16 cellular contexts compared by ENCODE assay signal in genomic region chr1:180917306-180918065, GRCh38. TPM values are rescaled to one million over a fixed set of nuclear protein-coding genes. Genes with fewer than 3 reads are reported as not detected.
DNase-seq lines count a peak whose midpoint lies in the region; ATAC-seq and TF ChIP-seq lines count a peak whose summit lies in the region.
"Had no signal": no experiment of that assay in that cellular context is flagged by ENCODE, and none has a peak within 500 bp of the region (broad histone marks: within the 10 kb centered on the region; RNA-seq: fewer than 3 reads in every experiment).

No MANE protein-coding gene starts in this region.

- no peak for ATAC-seq in foreskin keratinocyte
- ATAC-seq in HG02759 (IDR thresholded peaks at IDR 0.05; ENCODE audit: unreplicated experiment) = no peak
- ATAC-seq: stimulated activated effector memory CD8-positive, alpha-beta T cell treated with anti-CD3 and anti-CD28 coated beads, Interleukin-12 subunit alpha, Interleukin-12 subunit beta, amount 100 ng/mL, for 72 hours had no signal

- DNase-seq in AG04449 (ENCODE audit: low read depth, low spot score) = no peak
- peak; percentile 80 for DNase-seq in H7
- peak; percentile 40 for DNase-seq in RPMI8226
- peak; percentile 15 to 52 for DNase-seq in foreskin keratinocyte
- no peak for DNase-seq in mucosa of gallbladder (ENCODE audit: low spot score)
- no peak for DNase-seq in T-helper 1 cell
- no peak for DNase-seq in stimulated activated CD4-positive, alpha-beta T cell treated with anti-CD3 and anti-CD28 coated beads, Interleukin-4, amount 100 ng/mL, for 1 hour
- DNase-seq: activated CD4-positive, alpha-beta T cell treated with anti-CD3 and anti-CD28 coated beads, Interleukin-2, amount 50 U/mL, for 48 hours; activated gamma-delta T cell; mammary epithelial cell; NCI-H1436; stimulated activated CD4-positive, alpha-beta T cell treated with anti-CD3 and anti-CD28 coated beads, Interleukin-2, amount 100 ng/mL, for 24 hours had no signal

- H3K27me3 ChIP-seq in H7 (ENCODE audit: control insufficient read depth, insufficient read depth, low read length) (peaks cover 17% of the 10 kb centered on the region), foreskin keratinocyte (no peaks in the 10 kb centered on the region)

- H3K4me3 ChIP-seq in AG04449 (ENCODE audit: low read depth, low read length) (no peak overlapping the region), H7 (ENCODE audit: insufficient read depth, low read depth, low read length) (no peak overlapping the region)

- no peak overlapping the region for H3K27ac ChIP-seq in foreskin keratinocyte
- H3K27ac ChIP-seq: epithelial cell of prostate had no signal

- POLR2A ChIA-PET in AG04449 (lab: Yijun Ruan, JAX) = no interaction called here

- no peaks in the 10 kb centered on the region for H3K4me1 ChIP-seq in foreskin keratinocyte

- TF ChIP-seq CTCF in AG04449 (IDR thresholded peaks at IDR 0.05; ENCODE audit: insufficient read depth, low read length, missing control alignments) (peak; percentile 26), foreskin keratinocyte (conservative IDR thresholded peaks at IDR 0.05) (no peak)

- no peaks in the 10 kb centered on the region for H3K36me3 ChIP-seq in H7 (replicated peaks; ENCODE audit: control insufficient read depth, insufficient read depth, low read length)

- CTCF ChIA-PET in AG04449 (lab: Yijun Ruan, JAX) = interaction anchor here (0.6 to 1.6 kb wide), 4 partner anchors 16 to 401 kb away, joined by 3 to 4 read pairs (median 3); no protein-coding TSS in a partner anchor

RNA-seq across cellular contexts. Expression of gene KIAA1614, which starts 4.8 kb away (rescaled TPM):
- total RNA-seq in H7 (2014; rRNA removed; shearing (Covaris generic)) = 1.1 and 3.4 TPM in 2 replicates
- total RNA-seq in foreskin keratinocyte (1.6 and 1.7 TPM in 2 replicates), mucosa of gallbladder (7.7 TPM)
- polyA plus RNA-seq in foreskin keratinocyte = 0.90 and 1.3 TPM in 2 replicates
- total RNA-seq: HT-29 had no signal

Comparison
In these comparisons a context has a peak if more than half of its experiments do, and no peak if none do; other contexts are left out.
1. DNase-seq: peak in H7 (single experiment), RPMI8226 (single experiment) and foreskin keratinocyte (2 of 2); none in AG04449 (single experiment), mucosa of gallbladder (single experiment), T-helper 1 cell (0 of 5) and stimulated activated CD4-positive, alpha-beta T cell treated with anti-CD3 and anti-CD28 coated beads, Interleukin-4, amount 100 ng/mL, for 1 hour (single experiment).